ENCODE assay signal across 8 cellular contexts in the genomic region with DNA sequence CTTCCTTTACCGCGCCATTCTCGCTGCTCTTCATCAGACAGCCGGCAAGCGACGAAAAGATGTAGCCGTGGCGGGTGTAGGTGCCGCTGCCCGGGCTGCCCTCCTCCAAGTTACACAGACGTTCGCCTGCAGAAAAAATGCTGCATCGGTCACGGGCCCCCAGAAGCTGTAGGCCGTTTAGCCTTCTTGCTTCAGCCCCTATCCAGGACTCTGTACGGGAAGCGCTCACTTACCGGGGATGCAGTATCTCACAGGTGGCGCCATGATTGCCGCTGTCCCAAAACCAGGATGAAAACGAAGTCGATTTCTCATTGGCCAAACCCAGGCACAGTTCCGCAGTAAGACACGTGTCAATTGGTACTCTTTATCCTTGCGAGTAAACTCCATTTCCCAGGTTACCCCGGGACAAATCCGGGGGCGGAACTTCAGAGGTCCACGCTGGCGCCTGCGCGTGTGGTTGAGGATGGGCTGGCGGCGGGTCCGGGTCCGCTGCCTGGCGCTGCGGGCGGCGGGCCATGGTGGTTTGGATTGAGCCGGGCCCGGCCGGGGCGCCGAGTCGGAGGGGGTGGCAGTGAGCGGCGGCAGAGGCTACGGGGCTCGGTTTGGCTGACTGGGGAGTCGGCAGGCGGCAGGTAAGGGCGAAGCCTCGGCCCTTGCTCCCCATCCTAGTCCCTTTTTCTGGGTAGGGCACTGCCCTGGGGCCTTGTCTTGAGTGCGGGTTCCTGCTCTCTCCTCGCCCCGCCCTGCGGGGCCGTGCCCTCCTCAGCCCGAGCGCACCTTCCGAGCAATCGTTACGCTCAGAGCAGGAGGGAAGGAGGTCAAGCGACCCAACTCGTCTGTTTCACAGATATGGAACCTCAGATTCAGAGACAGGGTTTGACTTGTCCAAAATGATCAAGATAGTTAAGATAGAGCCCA. TPM values are rescaled to one million over a fixed set of nuclear protein-coding genes. Genes with fewer than 3 reads are reported as not detected.
DNase-seq lines count a peak whose midpoint lies in the region; ATAC-seq, FAIRE-seq and TF ChIP-seq lines count a peak whose summit lies in the region.

A gene with protein sequence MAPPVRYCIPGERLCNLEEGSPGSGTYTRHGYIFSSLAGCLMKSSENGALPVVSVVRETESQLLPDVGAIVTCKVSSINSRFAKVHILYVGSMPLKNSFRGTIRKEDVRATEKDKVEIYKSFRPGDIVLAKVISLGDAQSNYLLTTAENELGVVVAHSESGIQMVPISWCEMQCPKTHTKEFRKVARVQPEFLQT (minus strand): TSS at position 285 of the 918 bp plus-strand sequence. CDS start 21 bp downstream, at position 264.
A gene (plus strand): TSS at position 454 of the 918 bp plus-strand sequence. CDS start 5,501 bp downstream, outside the sequence.

- H3K27me3 Mint-ChIP-seq in T-cell (no peaks in the 10 kb centered on the region), type B pancreatic cell (no peaks in the 10 kb centered on the region)

- POLR2A ChIA-PET in T-cell (lab: Charles Lee) = interaction anchor here in 1 of 2 donors (0.6 kb wide), 1 partner anchor 1768 kb away, joined by 4 read pairs; no protein-coding TSS in a partner anchor

- H3K36me3 Mint-ChIP-seq in T-cell (peaks cover 12% of the 10 kb centered on the region), type B pancreatic cell (peaks cover 11% of the 10 kb centered on the region)

- H3K9me3 Mint-ChIP-seq in T-cell = no peaks in the 10 kb centered on the region
- H3K9me3 Mint-ChIP-seq in type B pancreatic cell = no peaks in the 10 kb centered on the region

- H3K4me3 Mint-ChIP-seq in T-cell = peak within 1 kb of the TSS; percentile 98 to 99 (median 98)
- peak within 1 kb of the TSS; percentile 98 for H3K4me3 Mint-ChIP-seq in type B pancreatic cell

- TF ChIP-seq POLR2A in GM12891 (IDR thresholded peaks at IDR 0.05; ENCODE audit: low read depth, low read length) = peak; percentile 83
- TF ChIP-seq POLR2A in heart left ventricle (IDR thresholded peaks at IDR 0.05) = peak in 1 of 2 donors; percentile 81

- H3K4me1 ChIP-seq in heart left ventricle = peaks cover 4 to 46% (median 35%) of the 10 kb centered on the region in 12 donors

- no peaks in the 10 kb centered on the region for H3K9me3 ChIP-seq in heart left ventricle

- peak within 1 kb of the TSS; percentile 62 to 96 (median 89) for H3K4me3 ChIP-seq in heart left ventricle

- no peaks in the 10 kb centered on the region for H3K27me3 ChIP-seq in heart left ventricle

- H3K27ac ChIP-seq in adipose tissue (ENCODE audit: low read depth, low read length) = no peak within 1 kb of the TSS
- peak within 1 kb of the TSS; percentile 27 to 83 (median 72) for H3K27ac ChIP-seq in heart left ventricle

- CTCF ChIA-PET in T-cell (lab: Charles Lee) = interaction anchor here in 1 of 2 donors (0.6 to 1.7 kb wide), 2 partner anchors 16 to 43 kb away, joined by 4 to 6 read pairs; no protein-coding TSS in a partner anchor

- TF ChIP-seq CTCF in heart left ventricle (IDR thresholded peaks at IDR 0.05) = peak in 4 of 12 donors; percentile 9 to 39 (median 24)
- TF ChIP-seq CTCF in type B pancreatic cell (conservative IDR thresholded peaks at IDR 0.05) = no peak

- peaks cover 0 to 29% (median 19%) of the 10 kb centered on the region in 9 donors for H3K36me3 ChIP-seq in heart left ventricle

- peak within 1 kb of the TSS; percentile 91 to 94 for H3K27ac Mint-ChIP-seq in T-cell
- H3K27ac Mint-ChIP-seq in type B pancreatic cell = peak within 1 kb of the TSS; percentile 85

- FAIRE-seq in GM12891 (lab: Jason Lieb, UNC) = peak; percentile 98

- 0 to 1% (median 0%) methylated on average over 65 to 66 of the region's 66 CpGs for WGBS in adipose tissue, 3 donors
- WGBS in heart left ventricle, 4 donors = 0 to 1% (median 0%) methylated on average over 50 to 66 of the region's 66 CpGs

- intact Hi-C loops in heart left ventricle (cut with DNase I) = loop anchor here in 3 of 10 donors (2.0 to 10.0 kb wide), 3 partner anchors 17 to 51 kb away; a partner anchor contains a TSS

- peak; percentile 95 for DNase-seq in GM12891 (ENCODE audit: insufficient read length, low spot score)
- DNase-seq in NCI-H1436 treated with DMSO at 0.1 percent for 48 hours (lab: John Stamatoyannopoulos, UW) = peak; percentile 90
- peak; percentile 72 to 92 (median 86) for DNase-seq in T-cell
- DNase-seq in heart left ventricle = peak; percentile 92 to 94 (median 93)
- DNase-seq in pons (ENCODE audit: low spot score) = peak; percentile 99
- DNase-seq in type B pancreatic cell (ENCODE audit: extremely low spot score, unreplicated experiment) = peak; percentile 89

- ATAC-seq in HG02840 (IDR thresholded peaks at IDR 0.05; ENCODE audit: low FRiP score, unreplicated experiment) = peak; percentile 94
- peak; percentile 97 to 98 (median 98) for ATAC-seq in T-cell (replicated peaks in 1 of 4)
- peak; percentile 97 to 98 (median 98) for ATAC-seq in heart left ventricle

- peaks cover 39 to 56% (median 55%) of the 10 kb centered on the region in 3 donors for H3K4me1 Mint-ChIP-seq in T-cell
- peaks cover 21% of the 10 kb centered on the region for H3K4me1 Mint-ChIP-seq in type B pancreatic cell (ENCODE audit: unreplicated experiment)

TF ChIP-seq in GM12891, 5 proteins besides CTCF, POLR2A, EP300 and RAD21:
- TF ChIP-seq TAF1 (IDR thresholded peaks at IDR 0.05; ENCODE audit: low read depth, low read length) = peak; percentile 90
- peak; percentile 61 for TF ChIP-seq SPI1 (IDR thresholded peaks at IDR 0.05; ENCODE audit: low read depth, low read length)
- no peak; the same call in 1 of the 2 replicates for TF ChIP-seq POU2F2 (IDR thresholded peaks at IDR 0.05; ENCODE audit: low read depth, low read length)
- no peak for TF ChIP-seq PAX5 (IDR thresholded peaks at IDR 0.05; ENCODE audit: insufficient read depth, low read length, severe bottlenecking)
- peak; percentile 80 for TF ChIP-seq POLR2AphosphoS5 (IDR thresholded peaks at IDR 0.05; ENCODE audit: low read depth, low read length)

RNA-seq across cellular contexts. Expression of the first gene that starts in this region (rescaled TPM):
- polyA plus RNA-seq in GM12891 (2012; ENCODE audit: low read depth, missing spikeins) = 64.3 TPM
- total RNA-seq in T-cell (10 to 100 TPM; 32.2 to 51.0 (median 46.8) TPM), heart left ventricle (10 to 100 TPM; 14.8 to 24.6 (median 16.9) TPM), type B pancreatic cell (ENCODE audit: low replicate concordance) (34.8 and 36.1 TPM in 2 replicates)
- polyA plus RNA-seq in adipose tissue (10 to 100 TPM; 25.5 to 30.5 (median 26.0) TPM), heart left ventricle (10 to 100 TPM; 26.0 to 34.5 TPM)

RNA-seq across cellular contexts. Expression of the second gene that starts in this region (rescaled TPM):
- polyA plus RNA-seq in GM12891 (2012; ENCODE audit: low read depth, missing spikeins) = 17.7 TPM
- total RNA-seq in T-cell (10 to 100 TPM; 16.1 to 38.8 (median 36.2) TPM), heart left ventricle (10 to 100 TPM; 16.2 to 36.8 (median 25.2) TPM), type B pancreatic cell (ENCODE audit: low replicate concordance) (50.7 and 53.7 TPM in 2 replicates)
- polyA plus RNA-seq in adipose tissue (10 to 100 TPM; 19.6 to 31.8 (median 25.2) TPM), heart left ventricle (10 to 100 TPM; 21.3 to 59.5 TPM)
